ENCODE assay signal across 20 cellular contexts in genomic region chr12:27506645-27507189, GRCh38.
"Had no signal": no experiment of that assay in that cellular context is flagged by ENCODE, and none has a peak within 500 bp of the region (broad histone marks: within the 10 kb centered on the region; RNA-seq: fewer than 3 reads in every experiment).

No MANE protein-coding gene starts in this region.

- H3K4me1 ChIP-seq: SJSA1 had no signal

- H3K36me3 ChIP-seq: SJSA1 had no signal

- H3K27me3 ChIP-seq: SJSA1 had no signal

- DNase-seq: KBM-7, MV-4-11, NCI-H1048, NCI-H1105, NCI-H1417 treated with DMSO at 0.1 percent for 48 hours, NCI-H146, NCI-H1694 treated with DMSO at 0.1 percent for 48 hours, NCI-H1930, NCI-H2081, NCI-H2107, NCI-H226, NCI-H446, NCI-H510A, NCI-H524 treated with DMSO at 0.1 percent for 48 hours, NCI-H69, NCI-H774, RPMI8226, SIG-M5 had no signal

- H3K27ac ChIP-seq: SJSA1, SK-N-MC had no signal

- H3K4me3 ChIP-seq: SJSA1, SK-N-MC had no signal
